ENCODE assay signal across 1 cellular context in the genomic region with DNA sequence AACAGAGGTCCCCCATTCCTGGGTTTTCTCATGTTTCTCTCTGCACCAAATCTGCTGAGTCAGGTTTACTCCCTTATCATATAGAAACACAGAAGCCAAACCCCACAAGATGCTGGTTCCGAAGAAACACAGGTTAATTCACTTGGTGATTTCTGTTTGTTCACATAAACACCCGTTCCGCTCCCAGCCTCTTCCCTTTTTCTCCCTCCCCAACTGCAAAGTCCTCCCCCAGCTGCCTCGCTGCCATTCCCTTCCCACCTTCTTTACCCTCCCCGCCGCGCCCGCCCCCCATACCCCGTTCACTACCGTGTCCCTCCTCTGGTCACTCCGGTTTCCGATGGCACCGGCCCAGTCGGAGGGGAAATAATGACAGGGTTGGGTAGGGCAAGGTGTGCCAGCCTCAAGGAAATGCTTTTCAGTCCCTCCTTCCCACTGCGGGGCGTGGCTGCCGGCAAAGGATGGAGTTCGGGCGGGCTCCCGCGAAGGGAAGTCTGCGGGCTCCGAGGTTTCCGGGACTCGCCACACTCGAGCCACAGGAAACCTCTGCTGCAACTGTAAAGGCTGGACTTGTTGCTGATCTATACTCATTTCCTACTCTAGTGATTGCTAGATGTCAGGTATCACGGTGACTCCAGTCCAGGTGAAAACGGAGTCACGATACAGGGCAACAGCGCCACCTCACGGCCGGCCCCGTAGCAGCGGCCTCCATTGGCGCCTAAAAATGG.
TF ChIP-seq lines count a peak whose summit lies in the region.

A gene with protein sequence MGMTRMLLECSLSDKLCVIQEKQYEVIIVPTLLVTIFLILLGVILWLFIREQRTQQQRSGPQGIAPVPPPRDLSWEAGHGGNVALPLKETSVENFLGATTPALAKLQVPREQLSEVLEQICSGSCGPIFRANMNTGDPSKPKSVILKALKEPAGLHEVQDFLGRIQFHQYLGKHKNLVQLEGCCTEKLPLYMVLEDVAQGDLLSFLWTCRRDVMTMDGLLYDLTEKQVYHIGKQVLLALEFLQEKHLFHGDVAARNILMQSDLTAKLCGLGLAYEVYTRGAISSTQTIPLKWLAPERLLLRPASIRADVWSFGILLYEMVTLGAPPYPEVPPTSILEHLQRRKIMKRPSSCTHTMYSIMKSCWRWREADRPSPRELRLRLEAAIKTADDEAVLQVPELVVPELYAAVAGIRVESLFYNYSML (minus strand): TSS at position 393 of the 725 bp plus-strand sequence. CDS start 39,434 bp downstream, outside the sequence.

TF ChIP-seq in K562, 482 proteins besides CTCF, POLR2A, EP300 and RAD21 (continued from another document):
- no peak for TF ChIP-seq GTF2A2 (tag; IDR thresholded peaks at IDR 0.05)
- TF ChIP-seq, protein P1, sequence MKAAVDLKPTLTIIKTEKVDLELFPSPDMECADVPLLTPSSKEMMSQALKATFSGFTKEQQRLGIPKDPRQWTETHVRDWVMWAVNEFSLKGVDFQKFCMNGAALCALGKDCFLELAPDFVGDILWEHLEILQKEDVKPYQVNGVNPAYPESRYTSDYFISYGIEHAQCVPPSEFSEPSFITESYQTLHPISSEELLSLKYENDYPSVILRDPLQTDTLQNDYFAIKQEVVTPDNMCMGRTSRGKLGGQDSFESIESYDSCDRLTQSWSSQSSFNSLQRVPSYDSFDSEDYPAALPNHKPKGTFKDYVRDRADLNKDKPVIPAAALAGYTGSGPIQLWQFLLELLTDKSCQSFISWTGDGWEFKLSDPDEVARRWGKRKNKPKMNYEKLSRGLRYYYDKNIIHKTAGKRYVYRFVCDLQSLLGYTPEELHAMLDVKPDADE (conservative IDR thresholded peaks at IDR 0.05; ENCODE audit: control insufficient read depth, low read depth, low read length), result no peak
- TF ChIP-seq, protein P2, sequence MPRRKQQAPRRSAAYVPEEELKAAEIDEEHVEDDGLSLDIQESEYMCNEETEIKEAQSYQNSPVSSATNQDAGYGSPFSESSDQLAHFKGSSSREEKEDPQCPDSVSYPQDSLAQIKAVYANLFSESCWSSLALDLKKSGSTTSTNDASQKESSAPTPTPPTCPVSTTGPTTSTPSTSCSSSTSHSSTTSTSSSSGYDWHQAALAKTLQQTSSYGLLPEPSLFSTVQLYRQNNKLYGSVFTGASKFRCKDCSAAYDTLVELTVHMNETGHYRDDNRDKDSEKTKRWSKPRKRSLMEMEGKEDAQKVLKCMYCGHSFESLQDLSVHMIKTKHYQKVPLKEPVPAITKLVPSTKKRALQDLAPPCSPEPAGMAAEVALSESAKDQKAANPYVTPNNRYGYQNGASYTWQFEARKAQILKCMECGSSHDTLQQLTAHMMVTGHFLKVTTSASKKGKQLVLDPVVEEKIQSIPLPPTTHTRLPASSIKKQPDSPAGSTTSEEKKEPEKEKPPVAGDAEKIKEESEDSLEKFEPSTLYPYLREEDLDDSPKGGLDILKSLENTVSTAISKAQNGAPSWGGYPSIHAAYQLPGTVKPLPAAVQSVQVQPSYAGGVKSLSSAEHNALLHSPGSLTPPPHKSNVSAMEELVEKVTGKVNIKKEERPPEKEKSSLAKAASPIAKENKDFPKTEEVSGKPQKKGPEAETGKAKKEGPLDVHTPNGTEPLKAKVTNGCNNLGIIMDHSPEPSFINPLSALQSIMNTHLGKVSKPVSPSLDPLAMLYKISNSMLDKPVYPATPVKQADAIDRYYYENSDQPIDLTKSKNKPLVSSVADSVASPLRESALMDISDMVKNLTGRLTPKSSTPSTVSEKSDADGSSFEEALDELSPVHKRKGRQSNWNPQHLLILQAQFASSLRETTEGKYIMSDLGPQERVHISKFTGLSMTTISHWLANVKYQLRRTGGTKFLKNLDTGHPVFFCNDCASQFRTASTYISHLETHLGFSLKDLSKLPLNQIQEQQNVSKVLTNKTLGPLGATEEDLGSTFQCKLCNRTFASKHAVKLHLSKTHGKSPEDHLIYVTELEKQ (CRISPR knock-in tag; IDR thresholded peaks at IDR 0.05), result no peak
- no peak for TF ChIP-seq ZNF12 (CRISPR knock-in tag; IDR thresholded peaks at IDR 0.05)
- no peak for TF ChIP-seq CBX2 (IDR thresholded peaks at IDR 0.05; ENCODE audit: insufficient read depth, low read length, poor library complexity, severe bottlenecking)
- no peak for TF ChIP-seq IRF2 (CRISPR knock-in tag; IDR thresholded peaks at IDR 0.05)
- TF ChIP-seq ZNF444 (CRISPR knock-in tag; IDR thresholded peaks at IDR 0.05), result no peak
- no peak for TF ChIP-seq MTA2 (IDR thresholded peaks at IDR 0.05; ENCODE audit: low read depth)
- no peak for TF ChIP-seq KLF1 (tag; IDR thresholded peaks at IDR 0.05)
- peak; percentile 100 for TF ChIP-seq MAFF (IDR thresholded peaks at IDR 0.05; ENCODE audit: low read length)
- no peak for TF ChIP-seq FOSL1 (tag; conservative IDR thresholded peaks at IDR 0.05)
- TF ChIP-seq RBM22 (IDR thresholded peaks at IDR 0.05; ENCODE audit: low read depth, low read length, poor library complexity, severe bottlenecking), result no peak
- peak; percentile 81; the same call in 1 of the 2 replicates for TF ChIP-seq RB1 (IDR thresholded peaks at IDR 0.05; ENCODE audit: low read depth)
- no peak for TF ChIP-seq ZNF584 (CRISPR knock-in tag; IDR thresholded peaks at IDR 0.05; ENCODE audit: low read depth)
- no peak for TF ChIP-seq HNRNPLL (IDR thresholded peaks at IDR 0.05; ENCODE audit: low read depth, low read length, poor library complexity, severe bottlenecking)
- TF ChIP-seq, protein P3, sequence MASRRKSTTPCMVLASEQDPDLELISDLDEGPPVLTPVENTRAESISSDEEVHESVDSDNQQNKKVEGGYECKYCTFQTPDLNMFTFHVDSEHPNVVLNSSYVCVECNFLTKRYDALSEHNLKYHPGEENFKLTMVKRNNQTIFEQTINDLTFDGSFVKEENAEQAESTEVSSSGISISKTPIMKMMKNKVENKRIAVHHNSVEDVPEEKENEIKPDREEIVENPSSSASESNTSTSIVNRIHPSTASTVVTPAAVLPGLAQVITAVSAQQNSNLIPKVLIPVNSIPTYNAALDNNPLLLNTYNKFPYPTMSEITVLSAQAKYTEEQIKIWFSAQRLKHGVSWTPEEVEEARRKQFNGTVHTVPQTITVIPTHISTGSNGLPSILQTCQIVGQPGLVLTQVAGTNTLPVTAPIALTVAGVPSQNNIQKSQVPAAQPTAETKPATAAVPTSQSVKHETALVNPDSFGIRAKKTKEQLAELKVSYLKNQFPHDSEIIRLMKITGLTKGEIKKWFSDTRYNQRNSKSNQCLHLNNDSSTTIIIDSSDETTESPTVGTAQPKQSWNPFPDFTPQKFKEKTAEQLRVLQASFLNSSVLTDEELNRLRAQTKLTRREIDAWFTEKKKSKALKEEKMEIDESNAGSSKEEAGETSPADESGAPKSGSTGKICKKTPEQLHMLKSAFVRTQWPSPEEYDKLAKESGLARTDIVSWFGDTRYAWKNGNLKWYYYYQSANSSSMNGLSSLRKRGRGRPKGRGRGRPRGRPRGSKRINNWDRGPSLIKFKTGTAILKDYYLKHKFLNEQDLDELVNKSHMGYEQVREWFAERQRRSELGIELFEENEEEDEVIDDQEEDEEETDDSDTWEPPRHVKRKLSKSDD (conservative IDR thresholded peaks at IDR 0.05; ENCODE audit: low read length), result no peak
- TF ChIP-seq ILK (tag; IDR thresholded peaks at IDR 0.05; ENCODE audit: borderline replicate concordance, low read depth), result no peak
- peak; percentile 61; the same call in 1 of the 2 replicates for TF ChIP-seq STAG1 (CRISPR knock-in tag; IDR thresholded peaks at IDR 0.05; ENCODE audit: borderline replicate concordance)
- no peak for TF ChIP-seq SMARCA4 (IDR thresholded peaks at IDR 0.05)
- no peak for TF ChIP-seq THRA (IDR thresholded peaks at IDR 0.05)
- TF ChIP-seq ZNF668 (CRISPR knock-in tag; IDR thresholded peaks at IDR 0.05), result no peak
- no peak for TF ChIP-seq ZNF253 (CRISPR knock-in tag; conservative IDR thresholded peaks at IDR 0.05)
- no peak for TF ChIP-seq ZNF24 (IDR thresholded peaks at IDR 0.05)
- peak; percentile 77; the same call in 1 of the 2 replicates for TF ChIP-seq BACH1 (tag; IDR thresholded peaks at IDR 0.05)
- peak; percentile 100 for TF ChIP-seq ZNF316 (IDR thresholded peaks at IDR 0.05)
- TF ChIP-seq CBFA2T3 (IDR thresholded peaks at IDR 0.05), result peak; percentile 61
- no peak for TF ChIP-seq RHOXF2B (CRISPR knock-in tag; conservative IDR thresholded peaks at IDR 0.05)
- TF ChIP-seq SAP30 (IDR thresholded peaks at IDR 0.05; ENCODE audit: borderline replicate concordance, insufficient read depth, low read depth, low read length, poor library complexity, severe bottlenecking), result no peak
- no peak for TF ChIP-seq BRF1 (IDR thresholded peaks at IDR 0.05; ENCODE audit: borderline replicate concordance, extremely low read depth, insufficient read length)
- no peak for TF ChIP-seq ZNF717 (CRISPR knock-in tag; IDR thresholded peaks at IDR 0.05)
- no peak for TF ChIP-seq ZNF232 (CRISPR knock-in tag; IDR thresholded peaks at IDR 0.05)
- TF ChIP-seq, protein P4, sequence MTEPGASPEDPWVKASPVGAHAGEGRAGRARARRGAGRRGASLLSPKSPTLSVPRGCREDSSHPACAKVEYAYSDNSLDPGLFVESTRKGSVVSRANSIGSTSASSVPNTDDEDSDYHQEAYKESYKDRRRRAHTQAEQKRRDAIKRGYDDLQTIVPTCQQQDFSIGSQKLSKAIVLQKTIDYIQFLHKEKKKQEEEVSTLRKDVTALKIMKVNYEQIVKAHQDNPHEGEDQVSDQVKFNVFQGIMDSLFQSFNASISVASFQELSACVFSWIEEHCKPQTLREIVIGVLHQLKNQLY (CRISPR knock-in tag; conservative IDR thresholded peaks at IDR 0.05), result no peak
- TF ChIP-seq ZFP30 (CRISPR knock-in tag; IDR thresholded peaks at IDR 0.05; ENCODE audit: borderline replicate concordance), result no peak
- no peak for TF ChIP-seq HMGXB4 (CRISPR knock-in tag; IDR thresholded peaks at IDR 0.05)
- TF ChIP-seq CREM (IDR thresholded peaks at IDR 0.05; ENCODE audit: low read depth), result 0 out of 2 replicates have a peak, but pooled peaks have one; percentile 4
- no peak for TF ChIP-seq PPARD (CRISPR knock-in tag; IDR thresholded peaks at IDR 0.05)
- TF ChIP-seq SIN3B (IDR thresholded peaks at IDR 0.05; ENCODE audit: low read depth), result 0 out of 2 replicates have a peak, but pooled peaks have one; percentile 10
- no peak for TF ChIP-seq ZBTB7A (IDR thresholded peaks at IDR 0.05; ENCODE audit: borderline replicate concordance, control insufficient read depth, low read depth, low read length)
TF ChIP-seq in K562: peak in this region for 29.
